In the genomic region with DNA sequence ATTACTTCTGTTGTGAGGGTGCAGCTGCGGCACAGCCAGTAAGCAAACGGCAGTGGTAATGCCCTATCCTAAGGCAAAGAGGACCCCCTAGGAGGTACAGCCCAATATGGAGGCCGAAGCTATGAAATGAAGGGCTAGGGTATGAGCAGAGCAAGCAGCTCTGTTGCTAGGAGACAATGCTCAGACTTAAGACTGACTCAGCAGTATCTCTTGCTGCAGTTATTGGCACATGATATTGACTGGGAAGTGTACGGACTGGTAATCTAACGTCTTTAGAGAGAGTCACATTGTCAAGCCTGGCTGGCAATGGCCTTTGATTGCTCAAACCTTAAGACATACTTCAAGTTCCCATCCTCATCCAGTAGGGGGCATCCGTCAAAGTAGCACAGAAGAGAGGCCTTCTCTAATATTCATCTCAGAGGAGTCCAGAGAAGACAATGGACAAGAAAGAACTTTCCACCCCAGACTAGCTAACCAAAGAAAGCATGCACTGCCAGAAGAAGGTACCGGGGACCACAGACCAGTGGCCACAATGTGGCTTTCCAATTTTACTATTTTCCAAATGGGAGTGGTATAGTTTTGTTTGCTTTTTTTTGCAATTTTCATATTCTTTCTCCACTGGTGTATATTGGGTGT, we compare ENCODE assay signal across 9 cellular contexts.
DNase-seq lines count a peak whose midpoint lies in the region; ATAC-seq and TF ChIP-seq lines count a peak whose summit lies in the region.
"Had no signal": no experiment of that assay in that cellular context is flagged by ENCODE, and none has a peak within 500 bp of the region (broad histone marks: within the 10 kb centered on the region; RNA-seq: fewer than 3 reads in every experiment).

No MANE protein-coding gene starts in this region.

- no peak for TF ChIP-seq POLR2A in erythroblast (IDR thresholded peaks at IDR 0.05; ENCODE audit: low read length)

- H3K36me3 ChIP-seq in HAP-1 (replicated peaks), result no peaks in the 10 kb centered on the region
- H3K36me3 ChIP-seq: neutrophil had no signal

- no peaks in the 10 kb centered on the region for H3K4me1 ChIP-seq in HAP-1

- H3K27me3 ChIP-seq in HAP-1 (ENCODE audit: low read depth), result no peaks in the 10 kb centered on the region
- H3K27me3 ChIP-seq: neutrophil had no signal

- no peaks in the 10 kb centered on the region for H3K9me3 ChIP-seq in HAP-1
- H3K9me3 ChIP-seq: neutrophil had no signal

- ATAC-seq in GM19395 (IDR thresholded peaks at IDR 0.05; ENCODE audit: unreplicated experiment), result no peak
- no peak for ATAC-seq in GM21423 (IDR thresholded peaks at IDR 0.05; ENCODE audit: unreplicated experiment)
- no peak for ATAC-seq in HG03378 (IDR thresholded peaks at IDR 0.05; ENCODE audit: unreplicated experiment)

- in situ Hi-C loops in HAP-1 (cut with MboI; ENCODE audit: low sequenced_read_pairs), result no loop called here

- DNase-seq in D341Med (ENCODE audit: low spot score), result peak; percentile 56
- peak; percentile 35 to 54 for DNase-seq in HAP-1 (ENCODE audit: low spot score in 2 of 2)
- DNase-seq in RPMI8226, result peak; percentile 62
- peak; percentile 66 to 80 for DNase-seq in erythroblast (lab: John Stamatoyannopoulos, UW)
- DNase-seq in non-pigmented ciliary epithelial cell (ENCODE audit: low read depth), result peak; percentile 15

- no peak overlapping the region for H3K4me3 ChIP-seq in HAP-1

Comparison
In these comparisons a context has a peak if more than half of its experiments do, and no peak if none do; other contexts are left out.
1. DNase-seq: peak in every context shown above with its lines; median percentile 73 in erythroblast; 62 in RPMI8226; 56 in D341Med; 44 in HAP-1; 15 in non-pigmented ciliary epithelial cell.